ENCODE assay signal across 36 cellular contexts in genomic region chr13:36231236-36231635, GRCh38.
"Had no signal": no experiment of that assay in that cellular context is flagged by ENCODE, and none has a peak within 500 bp of the region (broad histone marks: within the 10 kb centered on the region; RNA-seq: fewer than 3 reads in every experiment).

No MANE protein-coding gene starts in this region.

- H3K27me3 ChIP-seq: MG63 had no signal

- DNase-seq: Karpas-422, Kasumi-1, MG63, MM.1S, MV-4-11, NCI-H1048, NCI-H1092, NCI-H1092 treated with DMSO at 0.1 percent for 48 hours, NCI-H1105, NCI-H1105 treated with DMSO at 0.1 percent for 48 hours, NCI-H1417, NCI-H1417 treated with DMSO at 0.1 percent for 48 hours, NCI-H1436, NCI-H1436 treated with DMSO at 0.1 percent for 48 hours, NCI-H146, NCI-H1694, NCI-H1694 treated with DMSO at 0.1 percent for 48 hours, NCI-H187, NCI-H187 treated with DMSO at 0.1 percent for 48 hours, NCI-H1930, NCI-H2029, NCI-H2029 treated with DMSO at 0.1 percent for 48 hours, NCI-H2081, NCI-H2081 treated with DMSO at 0.1 percent for 48 hours, NCI-H2107, NCI-H2171, NCI-H2171 treated with DMSO at 0.1 percent for 48 hours, NCI-H2227 treated with DMSO at 0.1 percent for 48 hours, NCI-H226, NCI-H345, NCI-H446, NCI-H446 treated with DMSO at 0.1 percent for 48 hours, NCI-H510A, NCI-H510A treated with DMSO at 0.1 percent for 48 hours, NCI-H524, NCI-H524 treated with DMSO at 0.1 percent for 48 hours had no signal

- H3K36me3 ChIP-seq: MG63 had no signal

- H3K4me3 ChIP-seq: MG63 had no signal
